ENCODE assay signal across 8 cellular contexts in genomic region chr18:2571200-2572143, GRCh38. TPM values are rescaled to one million over a fixed set of nuclear protein-coding genes. Genes with fewer than 3 reads are reported as not detected.
DNase-seq lines count a peak whose midpoint lies in the region; ATAC-seq and TF ChIP-seq lines count a peak whose summit lies in the region.

A gene with protein sequence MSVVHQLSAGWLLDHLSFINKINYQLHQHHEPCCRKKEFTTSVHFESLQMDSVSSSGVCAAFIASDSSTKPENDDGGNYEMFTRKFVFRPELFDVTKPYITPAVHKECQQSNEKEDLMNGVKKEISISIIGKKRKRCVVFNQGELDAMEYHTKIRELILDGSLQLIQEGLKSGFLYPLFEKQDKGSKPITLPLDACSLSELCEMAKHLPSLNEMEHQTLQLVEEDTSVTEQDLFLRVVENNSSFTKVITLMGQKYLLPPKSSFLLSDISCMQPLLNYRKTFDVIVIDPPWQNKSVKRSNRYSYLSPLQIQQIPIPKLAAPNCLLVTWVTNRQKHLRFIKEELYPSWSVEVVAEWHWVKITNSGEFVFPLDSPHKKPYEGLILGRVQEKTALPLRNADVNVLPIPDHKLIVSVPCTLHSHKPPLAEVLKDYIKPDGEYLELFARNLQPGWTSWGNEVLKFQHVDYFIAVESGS (minus strand): TSS chr18:2571505. CDS start chr18:2567216, 4,289 bp downstream.
TSS of gene NDC80 (plus strand) at chr18:2571557. CDS start at chr18:2572986, 1,429 bp downstream.

- H3K27me3 Mint-ChIP-seq in stimulated activated naive CD8-positive, alpha-beta T cell treated with anti-CD3 and anti-CD28 coated beads, Interleukin-15, amount 100 ng/mL, for 72 hours, result no peaks in the 10 kb centered on the region

- 0 out of 2 replicates have a peak, but pooled peaks cover 5% of the 10 kb centered on the region for H3F3A ChIP-seq in GM23248 (ENCODE audit: insufficient read depth)
- H3F3A ChIP-seq in neural cell (ENCODE audit: insufficient read depth, low read length, poor library complexity, severe bottlenecking), result no peaks in the 10 kb centered on the region

- DNase-seq in ELF-1 (ENCODE audit: low read depth, low spot score) (peak; percentile 96), GM23248 (peak; percentile 95), Karpas-422 (peak; percentile 95), SHP77 treated with DMSO at 0.1 percent for 48 hours (lab: John Stamatoyannopoulos, UW) (peak; percentile 80), fibroblast of villous mesenchyme (ENCODE audit: low read depth) (peak; percentile 91)
- DNase-seq in activated effector memory CD4-positive, alpha-beta T cell treated with anti-CD3 and anti-CD28 coated beads, Interleukin-2, amount 50 U/mL, for 16 hours, result peak; percentile 94
- DNase-seq in stimulated activated naive CD8-positive, alpha-beta T cell treated with anti-CD3 and anti-CD28 coated beads, Interleukin-15, amount 100 ng/mL, for 72 hours, result peak; percentile 88 to 90

- H3K4me1 ChIP-seq in GM23248 (ENCODE audit: insufficient read depth), result peaks cover 30% of the 10 kb centered on the region
- H3K4me1 ChIP-seq in Karpas-422 (ENCODE audit: low read length), result peaks cover 33% of the 10 kb centered on the region

- in situ Hi-C loops in GM23248 (cut with MboI), result no loop called here

- H3K9ac ChIP-seq in GM23248 (peak within 1 kb of the TSS; percentile 91), Karpas-422 (ENCODE audit: low read length) (peak within 1 kb of the TSS; percentile 86), neural cell (ENCODE audit: low read length) (peak within 1 kb of the TSS; percentile 87)

- H3K36me3 ChIP-seq in GM23248 (ENCODE audit: low read depth), result no peaks in the 10 kb centered on the region; the same call in 1 of the 2 replicates
- H3K36me3 ChIP-seq in Karpas-422 (ENCODE audit: insufficient read depth, low read length), result peaks cover 30% of the 10 kb centered on the region; the same call in 1 of the 2 replicates
- no peaks in the 10 kb centered on the region for H3K36me3 ChIP-seq in neural cell (ENCODE audit: insufficient read depth, low read length)

- TF ChIP-seq CTCF in fibroblast of villous mesenchyme (IDR thresholded peaks at IDR 0.05; ENCODE audit: insufficient read depth, low read depth, low read length) (no peak), neural cell (IDR thresholded peaks at IDR 0.05; ENCODE audit: poor library complexity, severe bottlenecking) (peak; percentile 36)

- peak within 1 kb of the TSS; percentile 97 for H2AFZ ChIP-seq in GM23248
- peak within 1 kb of the TSS; percentile 87 for H2AFZ ChIP-seq in Karpas-422 (ENCODE audit: low read length)
- peak within 1 kb of the TSS; percentile 59 for H2AFZ ChIP-seq in neural cell (ENCODE audit: low read depth, low read length)

- peak; percentile 62 for TF ChIP-seq EP300 in neural cell (conservative IDR thresholded peaks at IDR 0.05; ENCODE audit: poor library complexity, severe bottlenecking)

- no peaks in the 10 kb centered on the region for H3K9me3 ChIP-seq in GM23248 (ENCODE audit: low read depth)
- no peaks in the 10 kb centered on the region for H3K9me3 ChIP-seq in Karpas-422 (ENCODE audit: low read length)
- no peaks in the 10 kb centered on the region for H3K9me3 ChIP-seq in neural cell (ENCODE audit: low read length)

- H3K4me3 ChIP-seq in GM23248, result peak within 1 kb of the TSS; percentile 95
- peak within 1 kb of the TSS; percentile 86 for H3K4me3 ChIP-seq in Karpas-422 (ENCODE audit: low read length)
- H3K4me3 ChIP-seq in fibroblast of villous mesenchyme (ENCODE audit: low read depth, low read length), result peak within 1 kb of the TSS; percentile 94
- peak within 1 kb of the TSS; percentile 77 for H3K4me3 ChIP-seq in neural cell (ENCODE audit: low read length)

- H4K20me1 ChIP-seq in GM23248 (ENCODE audit: insufficient read depth) (no peaks in the 10 kb centered on the region), Karpas-422 (ENCODE audit: insufficient read depth, low read depth, low read length) (no peaks in the 10 kb centered on the region), neural cell (ENCODE audit: insufficient read depth) (no peaks in the 10 kb centered on the region)

- no peaks in the 10 kb centered on the region for H3K9me2 ChIP-seq in GM23248 (ENCODE audit: insufficient read depth)
- H3K9me2 ChIP-seq in Karpas-422 (replicated peaks; ENCODE audit: insufficient read depth, low read length), result no peaks in the 10 kb centered on the region
- H3K9me2 ChIP-seq in neural cell (ENCODE audit: insufficient read depth, low read length), result no peaks in the 10 kb centered on the region

- peaks cover 48% of the 10 kb centered on the region for H3K4me1 Mint-ChIP-seq in stimulated activated naive CD8-positive, alpha-beta T cell treated with anti-CD3 and anti-CD28 coated beads, Interleukin-15, amount 100 ng/mL, for 72 hours

- TF ChIP-seq RAD21 in neural cell (conservative IDR thresholded peaks at IDR 0.05), result no peak

- H3K4me3 Mint-ChIP-seq in stimulated activated naive CD8-positive, alpha-beta T cell treated with anti-CD3 and anti-CD28 coated beads, Interleukin-15, amount 100 ng/mL, for 72 hours, result peak within 1 kb of the TSS; percentile 94 to 97

- no peaks in the 10 kb centered on the region for H3K27me3 ChIP-seq in GM23248 (replicated peaks; ENCODE audit: insufficient read depth)
- H3K27me3 ChIP-seq in Karpas-422 (ENCODE audit: low read length), result no peaks in the 10 kb centered on the region
- no peaks in the 10 kb centered on the region for H3K27me3 ChIP-seq in neural cell (ENCODE audit: insufficient read depth, low read depth, low read length)

- WGBS in GM23248 (ENCODE audit: low coverage in 1 of 2, low lambda C conversion rate in 2 of 2, missing lambda C conversion rate in 2 of 2), 2 experiments, result 0 to 1% methylated on average over 53 of the region's 53 CpGs

- peak; percentile 92 for ATAC-seq in stimulated activated naive CD8-positive, alpha-beta T cell treated with anti-CD3 and anti-CD28 coated beads, Interleukin-15, amount 100 ng/mL, for 72 hours

- H3K4me2 ChIP-seq in GM23248 (ENCODE audit: unreplicated experiment) (peak within 1 kb of the TSS; percentile 89), Karpas-422 (ENCODE audit: low read depth, low read length, poor library complexity, severe bottlenecking) (peak within 1 kb of the TSS; percentile 87), neural cell (ENCODE audit: low read length) (peak within 1 kb of the TSS; percentile 83)

- H3K79me2 ChIP-seq in GM23248 (ENCODE audit: insufficient read depth) (peaks cover 86% of the 10 kb centered on the region), Karpas-422 (ENCODE audit: low read length) (peaks cover 86% of the 10 kb centered on the region), neural cell (replicated peaks; ENCODE audit: insufficient read depth, low read length) (peaks cover 38% of the 10 kb centered on the region)

- peak within 1 kb of the TSS; percentile 99 for H3K27ac Mint-ChIP-seq in stimulated activated naive CD8-positive, alpha-beta T cell treated with anti-CD3 and anti-CD28 coated beads, Interleukin-15, amount 100 ng/mL, for 72 hours

- peak within 1 kb of the TSS; percentile 94 for H3K27ac ChIP-seq in GM23248
- H3K27ac ChIP-seq in Karpas-422 (ENCODE audit: low read length), result peak within 1 kb of the TSS; percentile 79
- H3K27ac ChIP-seq in neural cell (ENCODE audit: low read length), result peak within 1 kb of the TSS; percentile 93

- H3K9me3 Mint-ChIP-seq in stimulated activated naive CD8-positive, alpha-beta T cell treated with anti-CD3 and anti-CD28 coated beads, Interleukin-15, amount 100 ng/mL, for 72 hours, result no peaks in the 10 kb centered on the region

TF ChIP-seq in neural cell, 6 proteins besides CTCF, POLR2A, EP300 and RAD21:
- TF ChIP-seq POLR2AphosphoS5 (IDR thresholded peaks at IDR 0.05) (peak; percentile 53), EZH2 (IDR thresholded peaks at IDR 0.05; ENCODE audit: borderline replicate concordance, insufficient read depth, low read length, poor library complexity, severe bottlenecking) (no peak), MXI1 (conservative IDR thresholded peaks at IDR 0.05; ENCODE audit: poor library complexity, severe bottlenecking) (peak; percentile 95), SMC3 (conservative IDR thresholded peaks at IDR 0.05; ENCODE audit: poor library complexity) (no peak)
TF ChIP-seq in neural cell: peak in this region for 2.

RNA-seq across cellular contexts. Expression of the first gene that starts in this region (rescaled TPM):
- 5.6 and 16.9 TPM in 2 replicates for total RNA-seq in GM23248 (2014; rRNA removed; shearing (Covaris generic))
- polyA plus RNA-seq in GM23248 (2016; fragmentation: Nextera tagmentation; extraction: Ambion mirVana), result 8.9 and 9.9 TPM in 2 replicates
- 6.4 and 15.8 TPM in 2 replicates for total RNA-seq in Karpas-422 (2014; rRNA removed; shearing (Covaris generic); ENCODE audit: low replicate concordance)
- 8.7 and 15.1 TPM in 2 replicates for total RNA-seq in fibroblast of villous mesenchyme
- 12.0 and 12.7 TPM in 2 replicates for polyA plus RNA-seq in neural cell
- 17.8 and 27.4 TPM in 2 replicates for polyA minus RNA-seq in neural cell

RNA-seq across cellular contexts. Expression of gene NDC80, which starts in this region (rescaled TPM):
- total RNA-seq in GM23248 (2014; rRNA removed; shearing (Covaris generic)), result 8.3 and 10.9 TPM in 2 replicates
- polyA plus RNA-seq in GM23248 (2016; fragmentation: Nextera tagmentation; extraction: Ambion mirVana) (16.0 and 16.3 TPM in 2 replicates), neural cell (1.7 and 1.9 TPM in 2 replicates)
- 25.4 and 48.5 TPM in 2 replicates for total RNA-seq in Karpas-422 (2014; rRNA removed; shearing (Covaris generic); ENCODE audit: low replicate concordance)
- 13.2 and 25.5 TPM in 2 replicates for total RNA-seq in fibroblast of villous mesenchyme
- 2.4 and 3.2 TPM in 2 replicates for polyA minus RNA-seq in neural cell

Comparison
In these comparisons a context has a peak if more than half of its experiments do, and no peak if none do; other contexts are left out.
1. Peak in every context shown above with its lines: DNase-seq, ATAC-seq, H3K4me3 ChIP-seq and H3K27ac ChIP-seq.